ENCODE assay signal across 18 cellular contexts in the genomic region with DNA sequence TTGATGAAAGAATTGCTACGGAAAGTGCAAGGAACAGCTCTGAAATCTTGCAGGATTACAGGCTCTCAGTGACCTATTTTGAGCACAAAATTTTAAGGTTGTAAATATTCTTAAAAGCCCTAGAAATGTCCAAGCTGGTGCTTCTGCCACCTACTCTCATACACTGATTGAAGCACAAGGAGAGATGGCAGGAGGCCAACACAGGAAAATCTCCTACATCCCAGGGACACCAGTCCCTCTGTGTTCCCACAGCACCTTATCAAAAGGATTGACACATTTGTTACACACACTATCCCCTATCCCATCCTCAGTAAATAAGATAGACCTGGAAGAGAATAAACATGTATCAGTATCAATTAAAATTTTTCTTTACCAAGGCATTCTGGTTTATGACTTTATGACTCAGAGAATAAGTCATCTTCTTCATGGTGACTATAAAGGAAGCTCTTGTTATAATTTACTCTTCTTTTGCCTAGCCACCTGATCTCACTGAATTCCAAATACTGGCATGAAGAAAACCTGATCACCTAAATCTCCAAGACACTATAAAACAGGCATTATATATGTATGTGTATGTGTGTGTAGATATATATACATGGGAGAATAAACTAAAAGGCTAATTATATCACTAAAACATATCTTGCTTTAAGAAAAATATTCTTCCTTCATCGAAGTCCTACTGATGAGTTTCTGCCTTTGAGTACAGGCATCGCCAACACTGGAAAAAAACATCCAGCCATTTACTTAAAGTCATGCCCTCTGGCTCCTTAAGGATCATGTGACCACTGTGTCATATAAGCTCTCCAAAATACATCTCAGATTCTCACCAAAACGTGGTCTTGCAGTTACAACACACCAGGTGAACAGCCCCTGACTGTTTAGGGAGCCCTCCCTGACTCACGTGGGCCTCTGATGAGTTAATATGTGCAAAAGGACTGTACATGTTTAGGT.
A peak's percentile ranks its signal among the peaks of the same experiment; 100 is the strongest.
DNase-seq lines count a peak whose midpoint lies in the region; ATAC-seq and TF ChIP-seq lines count a peak whose summit lies in the region.
"Had no signal": no experiment of that assay in that cellular context is flagged by ENCODE, and none has a peak within 500 bp of the region (broad histone marks: within the 10 kb centered on the region; RNA-seq: fewer than 3 reads in every experiment).

No MANE protein-coding gene starts in this region.

- H3K4me2 ChIP-seq in PC-9: no peak overlapping the region
- H3K4me2 ChIP-seq: BLaER1 had no signal

- DNase-seq in G401 (ENCODE audit: low spot score) (peak; percentile 23), PC-9 (peak; percentile 5 to 66), renal cortical epithelial cell (ENCODE audit: low read depth) (peak; percentile 45), NCI-H187 treated with DMSO at 0.1 percent for 48 hours (lab: John Stamatoyannopoulos, UW) (no peak), ecto neural progenitor cell (ENCODE audit: low spot score) (no peak)
- no peak for DNase-seq in activated naive CD4-positive, alpha-beta T cell treated with Interleukin-2 at 50 U/mL for 16 hours
- DNase-seq: activated CD4-positive, CD25-positive, alpha-beta regulatory T cell treated with anti-CD3 and anti-CD28 coated beads, Interleukin-2, amount 50 U/mL, for 72 hours; activated naive CD4-positive, alpha-beta T cell; kidney; NCI-H187; NCI-H526; ovary; spleen; stimulated activated naive CD8-positive, alpha-beta T cell treated with anti-CD3 and anti-CD28 coated beads, Interleukin-15, Interleukin-2, amounts not matched to agents 100 U/mL and 50 U/mL, for 24 hours had no signal

- H3F3A ChIP-seq in PC-9 (ENCODE audit: insufficient read depth, low read depth): no peaks in the 10 kb centered on the region

- TF ChIP-seq CTCF in PC-9 (conservative IDR thresholded peaks at IDR 0.05): no peak

- no peaks in the 10 kb centered on the region for H3K9me2 ChIP-seq in PC-9 (ENCODE audit: insufficient read depth)

- no peaks in the 10 kb centered on the region for H3K27me3 ChIP-seq in PC-9 (ENCODE audit: insufficient read depth, low read depth)
- H3K27me3 ChIP-seq: BLaER1, ovary, spleen had no signal

- H3K4me3 ChIP-seq in PC-9: no peak overlapping the region
- H3K4me3 ChIP-seq: BLaER1, ovary, spleen had no signal

- intact Hi-C loops in PC-9 (cut with micrococcal nuclease; ENCODE audit: unreplicated experiment): no loop called here

- POLR2A ChIA-PET in PC-9 (lab: Charles Lee; ENCODE audit: unreplicated experiment): no interaction called here

- ATAC-seq in esophagus mucosa (peak; percentile 22), HG03378 (IDR thresholded peaks at IDR 0.05; ENCODE audit: unreplicated experiment) (no peak)
- ATAC-seq: stimulated activated naive CD8-positive, alpha-beta T cell treated with anti-CD3 and anti-CD28 coated beads, Interleukin-15, Interleukin-2, amounts not matched to agents 100 U/mL and 50 U/mL, for 24 hours had no signal

- H3K27ac ChIP-seq in PC-9: no peak overlapping the region
- H3K27ac ChIP-seq: BLaER1, HL-60, ovary, spleen had no signal

- BruUV-seq in PC-9 (replicated peaks; lab: Mats Ljungman, UMichigan): no TSS peak

- no peaks in the 10 kb centered on the region; the same call in 1 of the 2 replicates for H3K4me1 ChIP-seq in PC-9 (replicated peaks; ENCODE audit: insufficient read depth)
- H3K4me1 ChIP-seq: BLaER1, spleen had no signal

- H4K20me1 ChIP-seq in PC-9 (ENCODE audit: insufficient read depth): no peaks in the 10 kb centered on the region
- H4K20me1 ChIP-seq: BLaER1 had no signal

- CTCF ChIA-PET in PC-9 (lab: Charles Lee): no interaction called here

- H3K79me2 ChIP-seq in PC-9 (ENCODE audit: low read depth): no peaks in the 10 kb centered on the region

- H3K36me3 ChIP-seq in PC-9 (ENCODE audit: low read depth): no peaks in the 10 kb centered on the region
- H3K36me3 ChIP-seq: BLaER1, ovary, spleen had no signal

- H2AFZ ChIP-seq in PC-9: no peak overlapping the region

- in situ Hi-C loops in G401 (cut with HindIII; ENCODE audit: low sequenced_read_pairs): no loop called here

- H3K9me3 ChIP-seq in PC-9 (ENCODE audit: insufficient read depth, low read depth): no peaks in the 10 kb centered on the region
- H3K9me3 ChIP-seq: BLaER1, ovary, spleen had no signal

Comparison
In these comparisons a context has a peak if more than half of its experiments do, and no peak if none do; other contexts are left out.
1. DNase-seq: peak in G401 (single experiment), PC-9 (2 of 2) and renal cortical epithelial cell (single experiment); none in activated naive CD4-positive, alpha-beta T cell treated with Interleukin-2 at 50 U/mL for 16 hours (single experiment), NCI-H187 treated with DMSO at 0.1 percent for 48 hours (single experiment) and ecto neural progenitor cell (single experiment).